ENCODE assay signal across 1 cellular context in the genomic region with DNA sequence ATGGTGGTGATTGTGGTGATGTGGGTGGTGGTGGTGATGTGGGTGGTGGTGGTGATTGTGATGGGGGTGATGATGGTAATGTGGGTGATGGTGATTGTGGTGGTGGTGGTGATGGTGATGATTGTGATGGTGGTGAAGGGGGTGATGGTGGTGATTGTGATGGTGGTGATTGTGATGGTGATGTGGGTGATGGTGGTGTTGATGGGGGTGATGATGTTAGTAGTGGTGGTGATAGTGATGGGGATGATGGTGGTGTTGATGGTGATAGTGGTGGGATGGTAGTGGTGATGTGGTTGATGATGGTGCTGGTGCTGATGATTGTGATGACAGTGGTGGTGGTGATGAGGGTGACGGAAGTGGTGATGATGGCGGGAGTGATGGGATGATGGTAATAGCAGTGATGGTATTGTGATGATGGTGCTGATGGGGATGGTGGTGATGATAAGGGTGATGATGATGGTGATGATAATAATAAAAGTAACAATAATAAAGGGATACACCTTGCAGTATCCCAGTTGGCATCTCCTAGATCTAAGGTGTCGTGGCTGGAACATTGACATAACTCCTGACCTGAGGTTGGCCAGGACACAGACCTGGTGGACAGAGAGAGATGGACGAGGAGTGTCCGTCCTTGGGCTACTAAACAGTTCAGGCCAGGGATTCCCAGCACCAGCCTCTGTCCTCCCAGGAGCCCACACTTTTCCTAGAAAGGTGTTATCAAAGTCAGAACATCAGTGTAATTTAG.
A peak's percentile ranks its signal among the peaks of the same experiment; 100 is the strongest.
TF ChIP-seq lines count a peak whose summit lies in the region.

No MANE protein-coding gene starts in this region.

TF ChIP-seq in K562, 482 proteins besides CTCF, POLR2A, EP300 and RAD21:
- TF ChIP-seq, protein P1, sequence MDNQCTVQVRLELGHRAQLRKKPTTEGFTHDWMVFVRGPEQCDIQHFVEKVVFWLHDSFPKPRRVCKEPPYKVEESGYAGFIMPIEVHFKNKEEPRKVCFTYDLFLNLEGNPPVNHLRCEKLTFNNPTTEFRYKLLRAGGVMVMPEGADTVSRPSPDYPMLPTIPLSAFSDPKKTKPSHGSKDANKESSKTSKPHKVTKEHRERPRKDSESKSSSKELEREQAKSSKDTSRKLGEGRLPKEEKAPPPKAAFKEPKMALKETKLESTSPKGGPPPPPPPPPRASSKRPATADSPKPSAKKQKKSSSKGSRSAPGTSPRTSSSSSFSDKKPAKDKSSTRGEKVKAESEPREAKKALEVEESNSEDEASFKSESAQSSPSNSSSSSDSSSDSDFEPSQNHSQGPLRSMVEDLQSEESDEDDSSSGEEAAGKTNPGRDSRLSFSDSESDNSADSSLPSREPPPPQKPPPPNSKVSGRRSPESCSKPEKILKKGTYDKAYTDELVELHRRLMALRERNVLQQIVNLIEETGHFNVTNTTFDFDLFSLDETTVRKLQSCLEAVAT (IDR thresholded peaks at IDR 0.05) = peak in 1 of 2 experiments; percentile 9; a peak in 1 of 4 replicates
- TF ChIP-seq KLF13 (tag; IDR thresholded peaks at IDR 0.05; ENCODE audit: borderline replicate concordance, low read depth) = no peak
- TF ChIP-seq, protein P2, sequence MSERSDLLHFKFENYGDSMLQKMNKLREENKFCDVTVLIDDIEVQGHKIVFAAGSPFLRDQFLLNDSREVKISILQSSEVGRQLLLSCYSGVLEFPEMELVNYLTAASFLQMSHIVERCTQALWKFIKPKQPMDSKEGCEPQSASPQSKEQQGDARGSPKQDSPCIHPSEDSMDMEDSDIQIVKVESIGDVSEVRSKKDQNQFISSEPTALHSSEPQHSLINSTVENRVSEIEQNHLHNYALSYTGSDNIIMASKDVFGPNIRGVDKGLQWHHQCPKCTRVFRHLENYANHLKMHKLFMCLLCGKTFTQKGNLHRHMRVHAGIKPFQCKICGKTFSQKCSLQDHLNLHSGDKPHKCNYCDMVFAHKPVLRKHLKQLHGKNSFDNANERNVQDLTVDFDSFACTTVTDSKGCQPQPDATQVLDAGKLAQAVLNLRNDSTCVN (CRISPR knock-in tag; IDR thresholded peaks at IDR 0.05) = 0 out of 2 replicates have a peak, but pooled peaks have one; percentile 36
